8 cellular contexts compared by ENCODE assay signal in the genomic region with DNA sequence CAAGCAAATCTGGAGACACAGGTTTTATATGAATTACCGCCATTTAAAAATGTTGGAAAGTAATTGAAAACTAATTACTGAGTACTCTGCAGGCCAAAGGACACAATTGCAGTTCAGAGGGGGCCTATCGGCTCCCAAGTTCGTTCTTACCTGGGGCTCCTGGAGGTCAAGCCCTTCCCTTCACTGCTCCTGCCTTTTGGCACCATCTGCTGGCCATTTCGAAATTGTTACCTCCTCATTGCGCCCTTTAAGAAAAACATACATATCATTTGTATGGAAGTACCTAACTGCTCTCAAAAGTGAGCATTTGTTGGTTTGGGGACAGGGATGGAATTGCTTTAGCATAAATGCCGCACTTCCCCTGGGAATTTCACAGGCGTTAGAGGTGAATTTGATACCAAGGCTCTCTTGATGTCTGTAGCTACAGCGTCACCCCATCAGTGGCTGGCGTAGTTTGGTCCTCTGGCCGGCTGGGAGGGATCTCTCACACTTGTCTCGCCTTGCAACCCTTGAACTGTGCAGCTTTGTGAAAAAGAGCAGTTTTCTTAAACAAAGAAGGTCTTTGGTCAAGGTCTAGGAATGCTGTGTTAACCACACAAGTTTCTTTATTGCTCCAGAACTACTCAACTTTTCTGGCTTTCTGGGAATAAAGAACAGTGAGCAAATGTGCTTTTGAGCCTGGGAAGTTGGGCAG.
DNase-seq lines count a peak whose midpoint lies in the region; ATAC-seq and TF ChIP-seq lines count a peak whose summit lies in the region.

No MANE protein-coding gene starts in this region.

- H3K4me1 ChIP-seq in fibroblast of lung (ENCODE audit: control insufficient read depth, extremely low read depth, insufficient read depth, low read length): no peaks in the 10 kb centered on the region

- no peaks in the 10 kb centered on the region for H3K79me2 ChIP-seq in fibroblast of lung (ENCODE audit: control insufficient read depth, insufficient read depth, low read length)

- H3K4me3 ChIP-seq in fibroblast of lung (replicated peaks in 1 of 4; ENCODE audit: control extremely low read depth in 1 of 4, insufficient read depth in 1 of 4, low read depth in 3 of 4, low read length in 4 of 4) (peak overlapping the region in 1 of 4 experiments; percentile 35), retinal pigment epithelial cell (ENCODE audit: low read length) (no peak overlapping the region)

- no peaks in the 10 kb centered on the region for H4K20me1 ChIP-seq in fibroblast of lung (ENCODE audit: control insufficient read depth, extremely low read depth, insufficient read depth, low read length)

- TF ChIP-seq CTCF in fibroblast of lung (conservative IDR thresholded peaks at IDR 0.05 in 1 of 2, IDR thresholded peaks at IDR 0.05 in 1 of 2; ENCODE audit: low read depth in 1 of 2, low read length in 2 of 2) (peak; percentile 69 to 72), retinal pigment epithelial cell (conservative IDR thresholded peaks at IDR 0.05; ENCODE audit: low read depth, low read length) (peak; percentile 67)

- H3K9ac ChIP-seq in fibroblast of lung (ENCODE audit: insufficient read depth, low read length): no peak overlapping the region

- no peak overlapping the region for H3K27ac ChIP-seq in fibroblast of lung (ENCODE audit: insufficient read depth, low read length)

- H3K9me3 ChIP-seq in fibroblast of lung (ENCODE audit: control insufficient read depth, insufficient read depth, low read depth, low read length): no peaks in the 10 kb centered on the region

- no peaks in the 10 kb centered on the region for H3K27me3 ChIP-seq in fibroblast of lung (ENCODE audit: control insufficient read depth, insufficient read depth, low read length)

- no peaks in the 10 kb centered on the region for H3K36me3 ChIP-seq in fibroblast of lung (ENCODE audit: control insufficient read depth, insufficient read depth, low read length)

- ATAC-seq in GM19025 (IDR thresholded peaks at IDR 0.05; ENCODE audit: low read depth, unreplicated experiment): peak; percentile 67
- ATAC-seq in GM21619 (IDR thresholded peaks at IDR 0.05; ENCODE audit: unreplicated experiment): no peak

- no peak overlapping the region for H2AFZ ChIP-seq in fibroblast of lung (ENCODE audit: low read length)

- DNase-seq in DMS53 treated with DMSO at 0.1 percent for 48 hours (lab: John Stamatoyannopoulos, UW; ENCODE audit: unreplicated experiment) (peak; percentile 56), HT-29 (ENCODE audit: low spot score) (peak; percentile 86), SKM-1 (lab: John Stamatoyannopoulos, UW; ENCODE audit: unreplicated experiment) (peak; percentile 0), fibroblast of lung (ENCODE audit: low read depth in 2 of 2) (peak; percentile 79 to 98), retinal pigment epithelial cell (ENCODE audit: low read depth) (no peak), NCI-H2081 (lab: John Stamatoyannopoulos, UW) (no peak)

- H3K4me2 ChIP-seq in fibroblast of lung (ENCODE audit: extremely low read depth, insufficient read depth, low read length): peak overlapping the region; percentile 65

Comparison
In these comparisons a context has a peak if more than half of its experiments do, and no peak if none do; other contexts are left out.
1. DNase-seq: peak in DMS53 treated with DMSO at 0.1 percent for 48 hours (single experiment), HT-29 (single experiment), SKM-1 (single experiment) and fibroblast of lung (2 of 2); none in retinal pigment epithelial cell (single experiment) and NCI-H2081 (0 of 2).